ENCODE assay signal across 20 cellular contexts in the genomic region with DNA sequence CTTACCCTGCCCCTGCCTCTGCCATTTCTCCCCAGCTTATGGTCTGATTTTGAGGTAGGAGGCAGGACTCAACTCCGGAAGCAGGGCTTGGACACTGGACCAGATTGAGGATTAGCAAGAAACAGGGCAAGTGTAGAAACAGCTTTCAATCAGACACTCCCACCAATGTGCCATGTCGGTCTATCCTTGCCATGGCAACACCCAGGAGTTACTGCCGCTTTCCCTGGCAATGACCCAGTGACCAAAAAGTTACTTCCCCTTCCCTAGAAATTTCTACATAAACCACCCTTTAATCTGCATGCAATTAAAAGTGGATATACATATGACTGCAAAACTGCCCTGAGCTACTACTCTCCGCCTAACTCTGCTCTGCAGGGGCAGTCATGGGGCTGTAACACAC.
DNase-seq lines count a peak whose midpoint lies in the region; ATAC-seq and TF ChIP-seq lines count a peak whose summit lies in the region.
"Had no signal": no experiment of that assay in that cellular context is flagged by ENCODE, and none has a peak within 500 bp of the region (broad histone marks: within the 10 kb centered on the region; RNA-seq: fewer than 3 reads in every experiment).

No MANE protein-coding gene starts in this region.

- intact Hi-C loops in upper lobe of right lung (cut with DNase I) (no loop called here), right cardiac atrium (cut with DNase I) (no loop called here)

- peaks cover 4% of the 10 kb centered on the region for H3K9me3 Mint-ChIP-seq in mesothelial cell of epicardium

- H3K27ac ChIP-seq in coronary artery (no peak overlapping the region), upper lobe of right lung (no peak overlapping the region), right cardiac atrium (ENCODE audit: low read length) (no peak overlapping the region)
- H3K27ac ChIP-seq: BLaER1, KMS-11, SJSA1 had no signal

- H3K27me3 ChIP-seq in upper lobe of right lung (no peaks in the 10 kb centered on the region), right cardiac atrium (ENCODE audit: control insufficient read depth, insufficient read depth) (no peaks in the 10 kb centered on the region)
- H3K27me3 ChIP-seq: BLaER1, SJSA1 had no signal

- no peaks in the 10 kb centered on the region for H3K9me3 ChIP-seq in upper lobe of right lung
- H3K9me3 ChIP-seq in right cardiac atrium (ENCODE audit: control insufficient read depth, low read length) = no peaks in the 10 kb centered on the region
- H3K9me3 ChIP-seq: SJSA1 had no signal

- WGBS in right cardiac atrium = 74% methylated on average over 4 of the region's 4 CpGs

- no peaks in the 10 kb centered on the region for H3K36me3 Mint-ChIP-seq in mesothelial cell of epicardium

- H3K4me3 ChIP-seq in coronary artery (no peak overlapping the region), upper lobe of right lung (no peak overlapping the region), right cardiac atrium (ENCODE audit: low read length) (no peak overlapping the region)
- H3K4me3 ChIP-seq: BLaER1, SJSA1 had no signal

- TF ChIP-seq CTCF in coronary artery (IDR thresholded peaks at IDR 0.05) = no peak
- no peak for TF ChIP-seq CTCF in upper lobe of right lung (IDR thresholded peaks at IDR 0.05)
- no peak for TF ChIP-seq CTCF in mesothelial cell of epicardium (IDR thresholded peaks at IDR 0.05; ENCODE audit: unreplicated experiment)

- peaks cover 13% of the 10 kb centered on the region for H3K27me3 Mint-ChIP-seq in mesothelial cell of epicardium (ENCODE audit: low read depth)

- H3K4me1 ChIP-seq in upper lobe of right lung = no peaks in the 10 kb centered on the region
- no peaks in the 10 kb centered on the region for H3K4me1 ChIP-seq in right cardiac atrium (ENCODE audit: control insufficient read depth, insufficient read depth, low read length)

- DNase-seq in Kasumi-1 (lab: John Stamatoyannopoulos, UW) = peak; percentile 20 to 28
- DNase-seq in NOMO-1 treated with dmso at 0.1 percent for 144 hours (lab: John Stamatoyannopoulos, UW; ENCODE audit: unreplicated experiment) = peak; percentile 67
- DNase-seq in coronary artery (ENCODE audit: low spot score) = peak; percentile 54
- no peak for DNase-seq in upper lobe of right lung
- DNase-seq in NCI-H748 treated with DMSO at 0.1 percent for 48 hours (lab: John Stamatoyannopoulos, UW) = no peak
- DNase-seq in right cardiac atrium = no peak
- no peak for DNase-seq in mesothelial cell of epicardium (ENCODE audit: low spot score in 2 of 2, unreplicated experiment in 2 of 2)
- DNase-seq: DMS153; EL; H7; MM.1S; NCI-H1436 treated with DMSO at 0.1 percent for 48 hours; NCI-H2081 treated with DMSO at 0.1 percent for 48 hours; NCI-H2227 treated with DMSO at 0.1 percent for 48 hours; NCI-H526 treated with DMSO at 0.1 percent for 48 hours; NK-92 treated with Interleukin-12 subunit alpha and Interleukin-12 subunit beta, amount 100 ng/mL, for 24 hours; T-helper 1 cell had no signal

- ATAC-seq in upper lobe of right lung (peak; percentile 68), right cardiac atrium (no peak)

- no peaks in the 10 kb centered on the region for H3K4me1 Mint-ChIP-seq in mesothelial cell of epicardium

- no peak overlapping the region for H3K4me3 Mint-ChIP-seq in mesothelial cell of epicardium

- no peak overlapping the region for H3K27ac Mint-ChIP-seq in mesothelial cell of epicardium

- H3K36me3 ChIP-seq in upper lobe of right lung = no peaks in the 10 kb centered on the region
- H3K36me3 ChIP-seq: BLaER1, SJSA1 had no signal

Comparison
In these comparisons a context has a peak if more than half of its experiments do, and no peak if none do; other contexts are left out.
1. DNase-seq: peak in Kasumi-1 (2 of 2), NOMO-1 treated with dmso at 0.1 percent for 144 hours (single experiment) and coronary artery (single experiment); none in upper lobe of right lung (single experiment), NCI-H748 treated with DMSO at 0.1 percent for 48 hours (single experiment), right cardiac atrium (0 of 3) and mesothelial cell of epicardium (0 of 2).